22 cellular contexts compared by ENCODE assay signal in the genomic region with DNA sequence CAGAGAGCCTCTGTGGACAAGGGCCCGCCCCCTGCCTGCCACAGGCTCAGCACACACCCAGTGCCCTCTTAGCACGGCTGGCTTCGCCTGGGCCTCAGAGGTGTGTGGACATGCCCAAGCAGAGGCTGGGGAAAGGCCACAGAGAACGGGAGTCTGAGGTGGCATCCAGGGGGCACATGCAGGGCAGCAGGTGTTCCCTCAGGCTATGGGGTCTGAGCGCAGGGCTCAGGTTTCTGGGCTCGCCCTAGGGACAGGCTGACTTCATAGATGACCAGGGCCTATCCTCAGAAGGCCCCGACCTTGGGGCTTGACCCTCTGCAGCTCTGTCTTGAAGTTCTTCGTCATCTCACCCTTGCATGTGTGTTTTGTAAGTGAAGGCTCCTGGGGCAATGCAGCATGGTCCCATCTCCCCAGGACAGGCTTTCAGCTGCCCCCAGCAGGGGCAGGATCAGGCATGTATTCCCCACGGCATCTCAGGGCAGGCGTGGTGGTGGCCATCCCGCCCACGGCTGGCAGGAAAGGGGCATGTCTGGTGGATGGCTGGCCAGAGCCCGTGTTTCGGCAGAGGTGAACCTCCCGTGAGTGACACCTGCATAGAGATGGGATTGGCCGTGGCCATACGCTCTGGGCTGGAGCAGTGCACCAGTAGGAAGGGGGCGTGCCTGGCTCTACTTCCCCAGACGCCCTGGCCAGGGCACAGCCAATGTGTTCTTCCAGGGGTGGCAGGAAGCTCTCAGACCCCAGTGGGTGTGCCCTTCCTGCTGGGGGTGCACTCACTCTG.
DNase-seq lines count a peak whose midpoint lies in the region; ATAC-seq and TF ChIP-seq lines count a peak whose summit lies in the region.
"Had no signal": no experiment of that assay in that cellular context is flagged by ENCODE, and none has a peak within 500 bp of the region (broad histone marks: within the 10 kb centered on the region; RNA-seq: fewer than 3 reads in every experiment).

No MANE protein-coding gene starts in this region.

- H3K9me3 Mint-ChIP-seq in stimulated activated naive CD8-positive, alpha-beta T cell treated with anti-CD3 and anti-CD28 coated beads, Interleukin-15, amount 100 ng/mL, for 72 hours: no peaks in the 10 kb centered on the region
- no peaks in the 10 kb centered on the region for H3K9me3 Mint-ChIP-seq in nephron progenitor cell
- H3K9me3 Mint-ChIP-seq: CD8-positive, alpha-beta memory T cell had no signal

- TF ChIP-seq CTCF in nephron progenitor cell (IDR thresholded peaks at IDR 0.05): no peak

- peak; percentile 20 for ATAC-seq in stimulated activated naive CD8-positive, alpha-beta T cell treated with anti-CD3 and anti-CD28 coated beads, Interleukin-15, amount 100 ng/mL, for 72 hours
- ATAC-seq in stimulated activated naive CD8-positive, alpha-beta T cell treated with anti-CD3 and anti-CD28 coated beads, Interleukin-15, Interleukin-2, amounts not matched to agents 100 U/mL and 50 U/mL, for 24 hours: no peak
- no peak for ATAC-seq in HG03520 (IDR thresholded peaks at IDR 0.05; ENCODE audit: unreplicated experiment)

- peaks cover 4% of the 10 kb centered on the region for H3K36me3 Mint-ChIP-seq in nephron progenitor cell (ENCODE audit: low read depth)
- H3K36me3 Mint-ChIP-seq: CD8-positive, alpha-beta memory T cell had no signal

- no peaks in the 10 kb centered on the region for H3K4me1 Mint-ChIP-seq in stimulated activated naive CD8-positive, alpha-beta T cell treated with anti-CD3 and anti-CD28 coated beads, Interleukin-15, amount 100 ng/mL, for 72 hours
- peaks cover 41% of the 10 kb centered on the region for H3K4me1 Mint-ChIP-seq in nephron progenitor cell
- H3K4me1 Mint-ChIP-seq: CD8-positive, alpha-beta memory T cell had no signal

- peak; percentile 4 for DNase-seq in activated naive CD4-positive, alpha-beta T cell treated with anti-CD3 and anti-CD28 coated beads, Interleukin-2, amount 50 U/mL, for 16 hours
- no peak for DNase-seq in activated naive CD4-positive, alpha-beta T cell (lab: John Stamatoyannopoulos, UW)
- DNase-seq in stimulated activated naive CD8-positive, alpha-beta T cell treated with anti-CD3 and anti-CD28 coated beads, Interleukin-15, amount 100 ng/mL, for 72 hours: no peak
- DNase-seq in stimulated activated naive CD8-positive, alpha-beta T cell treated with anti-CD3 and anti-CD28 coated beads, Interleukin-15, Interleukin-2, amounts not matched to agents 100 U/mL and 50 U/mL, for 24 hours: no peak
- DNase-seq in nephron progenitor cell: peak; percentile 3
- no peak for DNase-seq in AML-193 (lab: John Stamatoyannopoulos, UW)
- no peak for DNase-seq in activated CD4-positive, alpha-beta T cell treated with anti-CD3 and anti-CD28 coated beads for 1 hour
- DNase-seq: ACHN; C1 segment of cervical spinal cord; Calu3; DMS153; KG1; NCI-H1694; NCI-H2081; NCI-H2171; NCI-H345; NCI-H524; NCI-H774; NK-92 treated with Interleukin-12 subunit alpha and Interleukin-12 subunit beta, amount 100 ng/mL, for 24 hours; SHP77 had no signal

- H3K4me3 Mint-ChIP-seq in stimulated activated naive CD8-positive, alpha-beta T cell treated with anti-CD3 and anti-CD28 coated beads, Interleukin-15, amount 100 ng/mL, for 72 hours: no peak overlapping the region
- H3K4me3 Mint-ChIP-seq in nephron progenitor cell: no peak overlapping the region
- H3K4me3 Mint-ChIP-seq: CD8-positive, alpha-beta memory T cell had no signal

- no peaks in the 10 kb centered on the region for H3K27me3 Mint-ChIP-seq in stimulated activated naive CD8-positive, alpha-beta T cell treated with anti-CD3 and anti-CD28 coated beads, Interleukin-15, amount 100 ng/mL, for 72 hours
- peaks cover 8% of the 10 kb centered on the region for H3K27me3 Mint-ChIP-seq in nephron progenitor cell (ENCODE audit: low read depth, poor library complexity)
- H3K27me3 Mint-ChIP-seq: CD8-positive, alpha-beta memory T cell had no signal

- H3K27ac Mint-ChIP-seq in stimulated activated naive CD8-positive, alpha-beta T cell treated with anti-CD3 and anti-CD28 coated beads, Interleukin-15, amount 100 ng/mL, for 72 hours: peak overlapping the region in 1 of 2 donors; percentile 79
- no peak overlapping the region for H3K27ac Mint-ChIP-seq in nephron progenitor cell
- H3K27ac Mint-ChIP-seq: CD8-positive, alpha-beta memory T cell had no signal

Comparison
In these comparisons a context has a peak if more than half of its experiments do, and no peak if none do; other contexts are left out.
1. DNase-seq: peak in activated naive CD4-positive, alpha-beta T cell treated with anti-CD3 and anti-CD28 coated beads, Interleukin-2, amount 50 U/mL, for 16 hours (single experiment) and nephron progenitor cell (single experiment); none in activated naive CD4-positive, alpha-beta T cell (0 of 4), stimulated activated naive CD8-positive, alpha-beta T cell treated with anti-CD3 and anti-CD28 coated beads, Interleukin-15, amount 100 ng/mL, for 72 hours (0 of 2), stimulated activated naive CD8-positive, alpha-beta T cell treated with anti-CD3 and anti-CD28 coated beads, Interleukin-15, Interleukin-2, amounts not matched to agents 100 U/mL and 50 U/mL, for 24 hours (single experiment), AML-193 (0 of 2) and activated CD4-positive, alpha-beta T cell treated with anti-CD3 and anti-CD28 coated beads for 1 hour (single experiment).